ENCODE assay signal across 8 cellular contexts in genomic region chrX:23907496-23908218, GRCh38. TPM values are rescaled to one million over a fixed set of nuclear protein-coding genes. Genes with fewer than 3 reads are reported as not detected.
DNase-seq lines count a peak whose midpoint lies in the region; TF ChIP-seq lines count a peak whose summit lies in the region.

APOO (minus strand) TSS chrX:23907938; CDS start chrX:23907702, 236 bp downstream.
CXorf58 (plus strand) TSS chrX:23908006; CDS start chrX:23910303, 2,297 bp downstream.

- in situ Hi-C loops in HAP-1 (cut with MboI; ENCODE audit: low sequenced_read_pairs), result loop anchor here (10.0 to 25.0 kb wide), 3 partner anchors 123 to 330 kb away; partner anchors contain the start of gene SAT1

- H3K14ac ChIP-seq in neuronal stem cell (ENCODE audit: low read length), result no peak within 1 kb of the TSS

- DNase-seq in GDM1 (lab: John Stamatoyannopoulos, UW) (peak; percentile 86), HAP-1 (ENCODE audit: low spot score in 2 of 2) (peak; percentile 97 to 98), MG63 (peak; percentile 91), SHP77 (lab: John Stamatoyannopoulos, UW) (peak; percentile 71 to 90), activated gamma-delta T cell treated with Interleukin-2 at 50 U/mL for 16 hours (peak; percentile 87), foreskin fibroblast (peak; percentile 88 to 95), neuronal stem cell (ENCODE audit: low spot score) (peak; percentile 80), superior temporal gyrus (ENCODE audit: extremely low spot score) (peak; percentile 86)

- H3K27me3 ChIP-seq in HAP-1 (ENCODE audit: low read depth) (no peaks in the 10 kb centered on the region), MG63 (no peaks in the 10 kb centered on the region), neuronal stem cell (ENCODE audit: control insufficient read depth in 3 of 3, insufficient read depth in 3 of 3, low read depth in 1 of 3, low read length in 3 of 3) (no peaks in the 10 kb centered on the region)

- H2BK12ac ChIP-seq in neuronal stem cell (ENCODE audit: low read length), result no peak within 1 kb of the TSS

- peak; percentile 59 for TF ChIP-seq CTCF in foreskin fibroblast (IDR thresholded peaks at IDR 0.05; ENCODE audit: low read depth, low read length)

- H3K4me2 ChIP-seq in neuronal stem cell (ENCODE audit: insufficient read depth, low read length, poor library complexity, severe bottlenecking), result peak within 1 kb of the TSS; percentile 37

- WGBS in neuronal stem cell (ENCODE audit: extremely low coverage in 2 of 2, insufficient read length in 2 of 2, insufficient replicate concordance in 1 of 2), 2 donors, result no CpG with 5 or more reads among the region's 81 CpGs

- no peak within 1 kb of the TSS for H2BK15ac ChIP-seq in neuronal stem cell (ENCODE audit: low read length)

- no peaks in the 10 kb centered on the region for H3K79me1 ChIP-seq in neuronal stem cell (ENCODE audit: low read depth, low read length)

- H3K27ac ChIP-seq in neuronal stem cell (replicated peaks; ENCODE audit: low read length), result peak within 1 kb of the TSS; percentile 79

- H2AK5ac ChIP-seq in neuronal stem cell (ENCODE audit: low read depth, low read length), result no peak within 1 kb of the TSS

- H2BK5ac ChIP-seq in neuronal stem cell (ENCODE audit: low read length), result no peak within 1 kb of the TSS

- no peak within 1 kb of the TSS for H3K18ac ChIP-seq in neuronal stem cell (ENCODE audit: low read length)

- H3K9me3 ChIP-seq in HAP-1, result no peaks in the 10 kb centered on the region
- no peaks in the 10 kb centered on the region for H3K9me3 ChIP-seq in MG63
- H3K9me3 ChIP-seq in neuronal stem cell (replicated peaks in 1 of 2; ENCODE audit: control insufficient read depth in 2 of 2, insufficient read depth in 1 of 2, low read depth in 1 of 2, low read length in 2 of 2), result no peaks in the 10 kb centered on the region

- no peak within 1 kb of the TSS for H4K91ac ChIP-seq in neuronal stem cell (ENCODE audit: low read depth, low read length, poor library complexity)

- no peak within 1 kb of the TSS for H2BK120ac ChIP-seq in neuronal stem cell (ENCODE audit: low read depth, low read length)

- H3K36me3 ChIP-seq in HAP-1 (replicated peaks) (no peaks in the 10 kb centered on the region), MG63 (no peaks in the 10 kb centered on the region), neuronal stem cell (replicated peaks in 1 of 2; ENCODE audit: control insufficient read depth in 2 of 2, insufficient read depth in 2 of 2, low read length in 2 of 2) (no peaks in the 10 kb centered on the region)

- H3K9ac ChIP-seq in neuronal stem cell (ENCODE audit: low read depth, low read length, poor library complexity), result no peak within 1 kb of the TSS

- H3K23ac ChIP-seq in neuronal stem cell (ENCODE audit: low read depth, low read length, poor library complexity), result peak within 1 kb of the TSS; percentile 80

- H3K4me1 ChIP-seq in HAP-1, result peaks cover 12% of the 10 kb centered on the region
- no peaks in the 10 kb centered on the region for H3K4me1 ChIP-seq in neuronal stem cell (ENCODE audit: control insufficient read depth in 2 of 2, insufficient read depth in 1 of 2, low read depth in 1 of 2, low read length in 2 of 2)

- H3K4ac ChIP-seq in neuronal stem cell (ENCODE audit: low read length), result no peak within 1 kb of the TSS

- H4K8ac ChIP-seq in neuronal stem cell (ENCODE audit: low read depth, low read length), result no peak within 1 kb of the TSS

- H2AFZ ChIP-seq in neuronal stem cell (ENCODE audit: low read length), result peak within 1 kb of the TSS; percentile 94

- peak within 1 kb of the TSS; percentile 77 for H3K4me3 ChIP-seq in HAP-1
- H3K4me3 ChIP-seq in MG63, result peak within 1 kb of the TSS; percentile 75
- H3K4me3 ChIP-seq in foreskin fibroblast (ENCODE audit: low read depth in 1 of 2, low read length in 2 of 2), result peak within 1 kb of the TSS; percentile 60 to 70
- H3K4me3 ChIP-seq in neuronal stem cell (ENCODE audit: low read length in 2 of 2), result peak within 1 kb of the TSS; percentile 74 to 88

RNA-seq across cellular contexts. Expression of gene APOO, which starts in this region (rescaled TPM):
- 20.2 and 23.5 TPM in 2 replicates for total RNA-seq in MG63 (2014; rRNA removed; shearing (Covaris generic); ENCODE audit: low replicate concordance)
- 97.2 TPM for polyA plus RNA-seq in neuronal stem cell (2013, experiment 1 of 2)
- polyA plus RNA-seq in neuronal stem cell (2013, experiment 2 of 2), result 90.1 TPM

RNA-seq across cellular contexts. Expression of gene CXorf58, which starts in this region (rescaled TPM):
- total RNA-seq in MG63 (2014; rRNA removed; shearing (Covaris generic); ENCODE audit: low replicate concordance), result 0.92 TPM in 1 of 2 replicates, not detected in the other
- polyA plus RNA-seq in neuronal stem cell (2013, experiment 1 of 2), result 0.01 TPM
- not detected for polyA plus RNA-seq in neuronal stem cell (2013, experiment 2 of 2)

Comparison
In these comparisons a context has a peak if more than half of its experiments do, and no peak if none do; other contexts are left out.
1. Peak in every context shown above with its lines: DNase-seq, H3K4me3 ChIP-seq and H3K27ac ChIP-seq.